Comparison of ENCODE assay signal across 8 cellular contexts in genomic region chr2:100588071-100588786, GRCh38. TPM values are rescaled to one million over a fixed set of nuclear protein-coding genes. Genes with fewer than 3 reads are reported as not detected.
A peak's percentile ranks its signal among the peaks of the same experiment; 100 is the strongest.
DNase-seq lines count a peak whose midpoint lies in the region; ATAC-seq, FAIRE-seq and TF ChIP-seq lines count a peak whose summit lies in the region.

No MANE protein-coding gene starts in this region.

- H3K27ac Mint-ChIP-seq in activated CD4-positive, alpha-beta T cell treated with anti-CD3 and anti-CD28 coated beads, Interleukin-2, amount 10 ng/mL, durations not matched to agents 7 days and 5 days, result peak overlapping the region; percentile 71
- H3K27ac Mint-ChIP-seq in astrocyte (ENCODE audit: unreplicated experiment), result no peak overlapping the region
- H3K27ac Mint-ChIP-seq in stimulated activated naive B cell treated with anti-CD40 and anti-IgM and Interleukin-4, amounts not matched to agents 10 μg/mL and 1 μg/mL and 100 μg/mL, for 72 hours, result no peak overlapping the region

- peaks cover 6% of the 10 kb centered on the region for H3K36me3 Mint-ChIP-seq in activated CD4-positive, alpha-beta T cell treated with anti-CD3 and anti-CD28 coated beads, Interleukin-2, amount 10 ng/mL, durations not matched to agents 7 days and 5 days (ENCODE audit: low read depth)
- H3K36me3 Mint-ChIP-seq in astrocyte (ENCODE audit: low read depth, unreplicated experiment), result no peaks in the 10 kb centered on the region
- H3K36me3 Mint-ChIP-seq in stimulated activated naive B cell treated with anti-CD40 and anti-IgM and Interleukin-4, amounts not matched to agents 10 μg/mL and 1 μg/mL and 100 μg/mL, for 72 hours, result peaks cover 0 to 2% of the 10 kb centered on the region in 2 donors

- no peak overlapping the region for H3K4me3 ChIP-seq in Jurkat, Clone E6-1 (ENCODE audit: low read length)
- no peak overlapping the region for H3K4me3 ChIP-seq in astrocyte (ENCODE audit: insufficient read depth, low read depth, low read length)

- no peaks in the 10 kb centered on the region for H3K9me3 ChIP-seq in astrocyte (ENCODE audit: insufficient read depth, low read depth, low read length)

- H3K4me1 ChIP-seq in astrocyte (ENCODE audit: insufficient read depth, low read length), result no peaks in the 10 kb centered on the region

- H3K27ac ChIP-seq in astrocyte (ENCODE audit: low read depth, low read length), result no peak overlapping the region

- H3K9me3 Mint-ChIP-seq in activated CD4-positive, alpha-beta T cell treated with anti-CD3 and anti-CD28 coated beads, Interleukin-2, amount 10 ng/mL, durations not matched to agents 7 days and 5 days, result peaks cover 8% of the 10 kb centered on the region
- H3K9me3 Mint-ChIP-seq in astrocyte (ENCODE audit: unreplicated experiment), result no peaks in the 10 kb centered on the region
- H3K9me3 Mint-ChIP-seq in stimulated activated naive B cell treated with anti-CD40 and anti-IgM and Interleukin-4, amounts not matched to agents 10 μg/mL and 1 μg/mL and 100 μg/mL, for 72 hours, result peaks cover 6 to 7% of the 10 kb centered on the region in 2 donors

- CTCF ChIA-PET in activated CD4-positive, alpha-beta T cell treated with anti-CD3 and anti-CD28 coated beads, Interleukin-2, amount 10 ng/mL, durations not matched to agents 7 days and 5 days (lab: Charles Lee), result interaction anchor here (0.6 to 1.6 kb wide), 4 partner anchors 16 to 75 kb away, joined by 3 read pairs; no protein-coding TSS in a partner anchor

- POLR2A ChIA-PET in activated CD4-positive, alpha-beta T cell treated with anti-CD3 and anti-CD28 coated beads, Interleukin-2, amount 10 ng/mL, durations not matched to agents 7 days and 5 days (lab: Charles Lee), result interaction anchor here (0.6 kb wide), 2 partner anchors 9 to 159 kb away, joined by 3 to 4 read pairs; no protein-coding TSS in a partner anchor

- TF ChIP-seq CTCF in astrocyte (IDR thresholded peaks at IDR 0.05; ENCODE audit: insufficient read depth, low read depth, low read length), result no peak

- H4K20me1 ChIP-seq in astrocyte (ENCODE audit: insufficient read depth, low read length), result no peaks in the 10 kb centered on the region

- H3K9ac ChIP-seq in astrocyte (ENCODE audit: low read length), result no peak overlapping the region

- peak; percentile 77 to 88 for ATAC-seq in stimulated activated naive B cell treated with anti-CD40 and anti-IgM and Interleukin-4, amounts not matched to agents 10 μg/mL and 1 μg/mL and 100 μg/mL, for 72 hours (replicated peaks)

- no peak for FAIRE-seq in astrocyte (lab: Jason Lieb, UNC)

- no peaks in the 10 kb centered on the region for H3K79me2 ChIP-seq in astrocyte (ENCODE audit: insufficient read depth, low read length)

- no peak overlapping the region for H3K4me2 ChIP-seq in astrocyte (ENCODE audit: low read length)

- no peaks in the 10 kb centered on the region for H3K27me3 ChIP-seq in astrocyte (ENCODE audit: insufficient read depth, low read length)

- H2AFZ ChIP-seq in astrocyte (ENCODE audit: low read depth, low read length), result no peak overlapping the region

- H3K4me1 Mint-ChIP-seq in activated CD4-positive, alpha-beta T cell treated with anti-CD3 and anti-CD28 coated beads, Interleukin-2, amount 10 ng/mL, durations not matched to agents 7 days and 5 days, result peaks cover 45% of the 10 kb centered on the region
- peaks cover 4% of the 10 kb centered on the region for H3K4me1 Mint-ChIP-seq in astrocyte (ENCODE audit: low read depth, unreplicated experiment)
- peaks cover 9% of the 10 kb centered on the region in 2 donors for H3K4me1 Mint-ChIP-seq in stimulated activated naive B cell treated with anti-CD40 and anti-IgM and Interleukin-4, amounts not matched to agents 10 μg/mL and 1 μg/mL and 100 μg/mL, for 72 hours

- H3K27me3 Mint-ChIP-seq in activated CD4-positive, alpha-beta T cell treated with anti-CD3 and anti-CD28 coated beads, Interleukin-2, amount 10 ng/mL, durations not matched to agents 7 days and 5 days, result no peaks in the 10 kb centered on the region
- peaks cover 5% of the 10 kb centered on the region for H3K27me3 Mint-ChIP-seq in astrocyte (ENCODE audit: low read depth, unreplicated experiment)
- H3K27me3 Mint-ChIP-seq in stimulated activated naive B cell treated with anti-CD40 and anti-IgM and Interleukin-4, amounts not matched to agents 10 μg/mL and 1 μg/mL and 100 μg/mL, for 72 hours, result peaks cover 4 to 5% of the 10 kb centered on the region in 2 donors

- peak; percentile 53 for DNase-seq in activated CD4-positive, alpha-beta T cell treated with anti-CD3 and anti-CD28 coated beads, Interleukin-2, amount 10 ng/mL, durations not matched to agents 7 days and 5 days
- no peak for DNase-seq in activated CD4-positive, alpha-beta T cell treated with anti-CD3 and anti-CD28 coated beads, Interleukin-2, amount 50 U/mL, for 4 hours
- DNase-seq in Jurkat, Clone E6-1 (ENCODE audit: low read depth, low spot score), result peak; percentile 34
- DNase-seq in astrocyte (ENCODE audit: low read depth) (peak; percentile 75), HPDE6-E6E7 (ENCODE audit: extremely low spot score) (no peak), Ammon's horn (ENCODE audit: low spot score) (no peak)
- no peak for DNase-seq in stimulated activated naive B cell treated with anti-CD40 and anti-IgM and Interleukin-4, amounts not matched to agents 10 μg/mL and 1 μg/mL and 100 μg/mL, for 72 hours
- no peak for DNase-seq in activated effector memory CD4-positive, alpha-beta T cell treated with anti-CD3 and anti-CD28 coated beads, Interleukin-2, amount 50 U/mL, for 16 hours

- H3K4me3 Mint-ChIP-seq in activated CD4-positive, alpha-beta T cell treated with anti-CD3 and anti-CD28 coated beads, Interleukin-2, amount 10 ng/mL, durations not matched to agents 7 days and 5 days, result peak overlapping the region; percentile 1
- H3K4me3 Mint-ChIP-seq in astrocyte (ENCODE audit: unreplicated experiment), result no peak overlapping the region
- H3K4me3 Mint-ChIP-seq in stimulated activated naive B cell treated with anti-CD40 and anti-IgM and Interleukin-4, amounts not matched to agents 10 μg/mL and 1 μg/mL and 100 μg/mL, for 72 hours, result no peak overlapping the region

- H3K36me3 ChIP-seq in astrocyte (ENCODE audit: insufficient read depth, low read length), result no peaks in the 10 kb centered on the region

RNA-seq across cellular contexts. Expression of gene PDCL3, which starts 25.4 kb away (rescaled TPM):
- total RNA-seq in activated CD4-positive, alpha-beta T cell treated with anti-CD3 and anti-CD28 coated beads, Interleukin-2, amount 10 ng/mL, durations not matched to agents 7 days and 5 days, result 10 to 100 TPM; 34.2 to 38.9 TPM
- 73.2 TPM for polyA plus RNA-seq in Jurkat, Clone E6-1 (2012; ENCODE audit: insufficient read depth, insufficient read length)
- 35.4 and 35.5 TPM in 2 replicates for total RNA-seq in astrocyte

Comparison
In these comparisons a context has a peak if more than half of its experiments do, and no peak if none do; other contexts are left out.
1. DNase-seq: peak in activated CD4-positive, alpha-beta T cell treated with anti-CD3 and anti-CD28 coated beads, Interleukin-2, amount 10 ng/mL, durations not matched to agents 7 days and 5 days (single experiment), Jurkat, Clone E6-1 (single experiment) and astrocyte (single experiment); none in activated CD4-positive, alpha-beta T cell treated with anti-CD3 and anti-CD28 coated beads, Interleukin-2, amount 50 U/mL, for 4 hours (0 of 2), stimulated activated naive B cell treated with anti-CD40 and anti-IgM and Interleukin-4, amounts not matched to agents 10 μg/mL and 1 μg/mL and 100 μg/mL, for 72 hours (single experiment), HPDE6-E6E7 (single experiment), activated effector memory CD4-positive, alpha-beta T cell treated with anti-CD3 and anti-CD28 coated beads, Interleukin-2, amount 50 U/mL, for 16 hours (single experiment) and Ammon's horn (single experiment).